In genomic region chr7:100425347-100425746, GRCh38 we compare ENCODE assay signal across 32 cellular contexts.
"Had no signal": no experiment of that assay in that cellular context is flagged by ENCODE, and none has a peak within 500 bp of the region (broad histone marks: within the 10 kb centered on the region; RNA-seq: fewer than 3 reads in every experiment).

No MANE protein-coding gene starts in this region.

- H3K4me3 ChIP-seq: adrenal gland, body of pancreas, esophagus muscularis mucosa, gastrocnemius medialis, heart left ventricle had no signal

- DNase-seq: activated CD4-positive, alpha-beta memory T cell treated with anti-CD3 and anti-CD28 coated beads for 36 hours; activated CD4-positive, alpha-beta T cell treated with anti-CD3 and anti-CD28 coated beads for 36 hours; activated CD4-positive, alpha-beta T cell treated with anti-CD3 and anti-CD28 coated beads, Interleukin-2, amount 10 ng/mL, durations not matched to agents 24 days and 14 days; activated CD4-positive, CD25-positive, alpha-beta regulatory T cell; activated CD4-positive, CD25-positive, alpha-beta regulatory T cell treated with anti-CD3 and anti-CD28 coated beads, Interleukin-2, amount 50 U/mL, for 72 hours; activated CD8-positive, alpha-beta memory T cell treated with anti-CD3 and anti-CD28 coated beads, Interleukin-2, amount 10 ng/mL, durations not matched to agents 7 days and 5 days; activated CD8-positive, alpha-beta memory T cell treated with anti-CD3 and anti-CD28 coated beads, Interleukin-2, amount 50 U/mL, for 4 hours; activated CD8-positive, alpha-beta T cell treated with anti-CD3 and anti-CD28 coated beads, Interleukin-2, amount 10 ng/mL, durations not matched to agents 7 days and 5 days; activated gamma-delta T cell; activated naive CD4-positive, alpha-beta T cell; activated naive CD4-positive, alpha-beta T cell treated with anti-CD3 and anti-CD28 coated beads, Interleukin-2, amount 50 U/mL, for 16 hours; activated naive CD8-positive, alpha-beta T cell treated with anti-CD3 and anti-CD28 coated beads for 36 hours; activated naive CD8-positive, alpha-beta T cell treated with anti-CD3 and anti-CD28 coated beads, Interleukin-2, amount 50 U/mL, for 24 hours; activated T-cell treated with anti-CD3 and anti-CD28 coated beads, Interleukin-2, amount 50 U/mL, for 1 hour; activated T-cell treated with anti-CD3 and anti-CD28 coated beads, Interleukin-2, amount 50 U/mL, for 48 hours; adrenal gland; amygdala; body of pancreas; caudate nucleus; cortex of kidney; dermis blood vessel endothelial cell; effector CD4-positive, alpha-beta T cell; effector memory CD8-positive, alpha-beta T cell; erythroblast; foreskin keratinocyte; gastrocnemius medialis; glutamatergic neuron; heart left ventricle; T-helper 2 cell had no signal

- FAIRE-seq: colon had no signal

- H3K27ac Mint-ChIP-seq: activated CD4-positive, alpha-beta memory T cell treated with anti-CD3 and anti-CD28 coated beads for 36 hours; activated CD4-positive, alpha-beta T cell treated with anti-CD3 and anti-CD28 coated beads for 36 hours; activated CD8-positive, alpha-beta memory T cell treated with anti-CD3 and anti-CD28 coated beads, Interleukin-2, amount 10 ng/mL, durations not matched to agents 7 days and 5 days; activated CD8-positive, alpha-beta T cell treated with anti-CD3 and anti-CD28 coated beads, Interleukin-2, amount 10 ng/mL, durations not matched to agents 7 days and 5 days; activated naive CD8-positive, alpha-beta T cell treated with anti-CD3 and anti-CD28 coated beads for 36 hours; activated T-helper 1 cell treated with anti-CD3 and anti-CD28 coated beads, Interleukin-12 subunit alpha, Interleukin-12 subunit beta, Interleukin-2, Interleukin-4 antibody, amounts not matched to agents 30 ng/mL and 10 ng/mL and 1 ng/mL, durations not matched to agents 14 hours and 24 hours and 36 hours; effector memory CD8-positive, alpha-beta T cell had no signal

- H3K27me3 ChIP-seq: adrenal gland, body of pancreas, foreskin keratinocyte, gastrocnemius medialis, heart left ventricle had no signal

- ATAC-seq: activated CD4-positive, alpha-beta T cell treated with anti-CD3 and anti-CD28 coated beads for 36 hours; activated CD8-positive, alpha-beta memory T cell treated with anti-CD3 and anti-CD28 coated beads, Interleukin-2, amount 10 ng/mL, durations not matched to agents 7 days and 5 days; activated CD8-positive, alpha-beta T cell treated with anti-CD3 and anti-CD28 coated beads, Interleukin-2, amount 10 ng/mL, durations not matched to agents 7 days and 5 days; activated naive CD8-positive, alpha-beta T cell treated with anti-CD3 and anti-CD28 coated beads, Interleukin-2, amount 50 U/mL, for 24 hours; body of pancreas; effector memory CD8-positive, alpha-beta T cell; foreskin keratinocyte; gastrocnemius medialis; heart left ventricle had no signal

- H3K4me1 ChIP-seq: foreskin keratinocyte had no signal

- H3K4me3 Mint-ChIP-seq: activated CD4-positive, alpha-beta memory T cell treated with anti-CD3 and anti-CD28 coated beads for 36 hours; activated CD4-positive, alpha-beta T cell treated with anti-CD3 and anti-CD28 coated beads for 36 hours; activated CD4-positive, alpha-beta T cell treated with anti-CD3 and anti-CD28 coated beads, Interleukin-2, amount 10 ng/mL, durations not matched to agents 24 days and 14 days; activated CD8-positive, alpha-beta memory T cell treated with anti-CD3 and anti-CD28 coated beads, Interleukin-2, amount 10 ng/mL, durations not matched to agents 7 days and 5 days; activated CD8-positive, alpha-beta T cell treated with anti-CD3 and anti-CD28 coated beads, Interleukin-2, amount 10 ng/mL, durations not matched to agents 7 days and 5 days; activated naive CD8-positive, alpha-beta T cell treated with anti-CD3 and anti-CD28 coated beads for 36 hours; activated naive CD8-positive, alpha-beta T cell treated with anti-CD3 and anti-CD28 coated beads, Interleukin-2, amount 50 U/mL, for 24 hours; activated T-helper 1 cell treated with anti-CD3 and anti-CD28 coated beads, Interleukin-12 subunit alpha, Interleukin-12 subunit beta, Interleukin-2, Interleukin-4 antibody, amounts not matched to agents 30 ng/mL and 10 ng/mL and 1 ng/mL, durations not matched to agents 14 hours and 24 hours and 36 hours; effector memory CD8-positive, alpha-beta T cell had no signal

- H3K36me3 ChIP-seq: adrenal gland had no signal

- H3K27ac ChIP-seq: adrenal gland, body of pancreas, esophagus muscularis mucosa, foreskin keratinocyte, gastrocnemius medialis, heart left ventricle had no signal

- H3K9me3 Mint-ChIP-seq: activated naive CD8-positive, alpha-beta T cell treated with anti-CD3 and anti-CD28 coated beads for 36 hours; effector memory CD8-positive, alpha-beta T cell had no signal

- H3K9me3 ChIP-seq: adrenal gland, body of pancreas, esophagus muscularis mucosa, gastrocnemius medialis, heart left ventricle had no signal

- H3K27me3 Mint-ChIP-seq: activated CD4-positive, alpha-beta T cell treated with anti-CD3 and anti-CD28 coated beads for 36 hours had no signal
